ENCODE assay signal across 23 cellular contexts in the genomic region with DNA sequence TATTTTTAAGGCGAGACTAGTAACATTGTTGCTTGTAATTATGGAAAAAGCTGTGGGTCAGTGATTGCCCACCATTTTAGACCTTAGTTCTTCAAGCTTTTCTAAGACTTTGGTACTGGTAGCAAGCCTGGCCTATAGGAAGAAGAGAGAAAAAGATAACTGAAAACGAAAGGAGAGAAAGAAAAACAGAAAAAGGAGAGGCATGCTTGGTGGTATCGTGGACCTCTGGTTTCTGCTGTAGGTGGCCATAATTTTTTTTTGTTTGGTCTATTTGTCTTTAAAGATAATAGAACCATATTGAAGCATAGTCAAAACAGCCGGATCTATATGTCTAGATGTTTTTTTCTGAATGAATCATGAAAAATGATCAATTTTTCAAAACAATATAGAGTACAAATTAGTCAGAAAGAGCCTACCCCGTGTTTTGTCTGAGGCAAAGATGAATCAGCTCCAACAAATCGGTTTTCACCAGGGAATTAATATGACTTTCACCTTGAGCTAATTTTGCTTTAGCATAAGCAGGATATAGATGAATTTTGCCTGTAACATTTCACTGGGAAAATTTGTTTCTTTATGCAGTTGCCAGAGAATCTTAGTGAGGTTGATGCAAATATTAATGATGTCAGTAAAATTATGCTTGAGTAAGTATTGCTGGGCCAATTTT. TPM values are rescaled to one million over a fixed set of nuclear protein-coding genes. Genes with fewer than 3 reads are reported as not detected.
"Had no signal": no experiment of that assay in that cellular context is flagged by ENCODE, and none has a peak within 500 bp of the region (broad histone marks: within the 10 kb centered on the region; RNA-seq: fewer than 3 reads in every experiment).

No MANE protein-coding gene starts in this region.

- H3K9me3 Mint-ChIP-seq: neural progenitor cell, WTC11 had no signal

- H3K4me1 Mint-ChIP-seq: activated CD4-positive, alpha-beta T cell treated with anti-CD3 and anti-CD28 coated beads for 36 hours; activated CD8-positive, alpha-beta memory T cell treated with anti-CD3 and anti-CD28 coated beads, Interleukin-2, amount 10 ng/mL, durations not matched to agents 7 days and 5 days; activated naive CD8-positive, alpha-beta T cell treated with anti-CD3 and anti-CD28 coated beads for 36 hours; naive thymus-derived CD4-positive, alpha-beta T cell; stimulated activated naive CD8-positive, alpha-beta T cell treated with anti-CD3 and anti-CD28 coated beads, Interleukin-15, amount 100 ng/mL, for 72 hours had no signal

- H3K27ac Mint-ChIP-seq: activated CD4-positive, alpha-beta T cell treated with anti-CD3 and anti-CD28 coated beads for 36 hours; activated CD8-positive, alpha-beta memory T cell treated with anti-CD3 and anti-CD28 coated beads, Interleukin-2, amount 10 ng/mL, durations not matched to agents 7 days and 5 days; activated naive CD8-positive, alpha-beta T cell treated with anti-CD3 and anti-CD28 coated beads for 36 hours; naive thymus-derived CD4-positive, alpha-beta T cell; neural progenitor cell; stimulated activated naive CD8-positive, alpha-beta T cell treated with anti-CD3 and anti-CD28 coated beads, Interleukin-15, amount 100 ng/mL, for 72 hours; T-helper 2 cell treated with Interferon-gamma antibody and Interleukin-4, amounts not matched to agents 5 μg/mL and 100 μg/mL, for 36 hours; WTC11 had no signal

- H3K4me3 Mint-ChIP-seq: activated CD4-positive, alpha-beta T cell treated with anti-CD3 and anti-CD28 coated beads for 36 hours; activated CD8-positive, alpha-beta memory T cell treated with anti-CD3 and anti-CD28 coated beads, Interleukin-2, amount 10 ng/mL, durations not matched to agents 7 days and 5 days; activated naive CD8-positive, alpha-beta T cell treated with anti-CD3 and anti-CD28 coated beads for 36 hours; naive thymus-derived CD4-positive, alpha-beta T cell; neural progenitor cell; stimulated activated naive CD8-positive, alpha-beta T cell treated with anti-CD3 and anti-CD28 coated beads, Interleukin-15, amount 100 ng/mL, for 72 hours; T-helper 2 cell treated with Interferon-gamma antibody and Interleukin-4, amounts not matched to agents 5 μg/mL and 100 μg/mL, for 36 hours; WTC11 had no signal

- H3K27me3 ChIP-seq: neural progenitor cell, right atrium auricular region, suprapubic skin, transverse colon, uterus had no signal

- FAIRE-seq: small intestine, TTC549 had no signal

- H3K36me3 ChIP-seq: esophagus muscularis mucosa, neural progenitor cell, prostate gland, right atrium auricular region, suprapubic skin, transverse colon, uterus had no signal

- H3K36me3 Mint-ChIP-seq: activated CD8-positive, alpha-beta memory T cell treated with anti-CD3 and anti-CD28 coated beads, Interleukin-2, amount 10 ng/mL, durations not matched to agents 7 days and 5 days; activated naive CD8-positive, alpha-beta T cell treated with anti-CD3 and anti-CD28 coated beads for 36 hours; naive thymus-derived CD4-positive, alpha-beta T cell; neural progenitor cell; WTC11 had no signal

- DNase-seq: activated CD4-positive, alpha-beta T cell treated with anti-CD3 and anti-CD28 coated beads for 36 hours; activated CD4-positive, alpha-beta T cell treated with anti-CD3 and anti-CD28 coated beads, Interleukin-2, amount 50 U/mL, for 48 hours; activated CD8-positive, alpha-beta memory T cell treated with anti-CD3 and anti-CD28 coated beads, Interleukin-2, amount 10 ng/mL, durations not matched to agents 7 days and 5 days; activated naive CD4-positive, alpha-beta T cell; activated naive CD8-positive, alpha-beta T cell treated with anti-CD3 and anti-CD28 coated beads for 36 hours; amygdala; caudate nucleus; mucosa of descending colon; naive thymus-derived CD4-positive, alpha-beta T cell; small intestine; stimulated activated CD4-positive, alpha-beta T cell treated with anti-CD3 and anti-CD28 coated beads, Interleukin-15, amount 100 ng/mL, for 24 hours; stimulated activated CD4-positive, alpha-beta T cell treated with anti-CD3 and anti-CD28 coated beads, Interleukin-2, amount 100 ng/mL, for 48 hours; stimulated activated naive CD8-positive, alpha-beta T cell treated with anti-CD3 and anti-CD28 coated beads, Interleukin-15, amount 100 ng/mL, for 72 hours; transverse colon; uterus had no signal

- H3K4me3 ChIP-seq: esophagus muscularis mucosa, mucosa of descending colon, neural progenitor cell, prostate gland, right atrium auricular region, suprapubic skin, transverse colon, uterus had no signal

- ATAC-seq: activated CD4-positive, alpha-beta T cell treated with anti-CD3 and anti-CD28 coated beads for 36 hours; activated CD8-positive, alpha-beta memory T cell treated with anti-CD3 and anti-CD28 coated beads, Interleukin-2, amount 10 ng/mL, durations not matched to agents 7 days and 5 days; mucosa of descending colon; naive thymus-derived CD4-positive, alpha-beta T cell; stimulated activated naive CD8-positive, alpha-beta T cell treated with anti-CD3 and anti-CD28 coated beads, Interleukin-15, amount 100 ng/mL, for 72 hours; WTC11 had no signal

- H3K27me3 Mint-ChIP-seq: activated CD4-positive, alpha-beta T cell treated with anti-CD3 and anti-CD28 coated beads for 36 hours; activated CD8-positive, alpha-beta memory T cell treated with anti-CD3 and anti-CD28 coated beads, Interleukin-2, amount 10 ng/mL, durations not matched to agents 7 days and 5 days; activated naive CD8-positive, alpha-beta T cell treated with anti-CD3 and anti-CD28 coated beads for 36 hours; naive thymus-derived CD4-positive, alpha-beta T cell; stimulated activated naive CD8-positive, alpha-beta T cell treated with anti-CD3 and anti-CD28 coated beads, Interleukin-15, amount 100 ng/mL, for 72 hours had no signal

RNA-seq across cellular contexts. Expression of a gene that starts 45.7 kb away (rescaled TPM):
- total RNA-seq: activated CD4-positive, alpha-beta T cell treated with anti-CD3 and anti-CD28 coated beads for 36 hours; activated CD8-positive, alpha-beta memory T cell treated with anti-CD3 and anti-CD28 coated beads, Interleukin-2, amount 10 ng/mL, durations not matched to agents 7 days and 5 days; activated naive CD8-positive, alpha-beta T cell treated with anti-CD3 and anti-CD28 coated beads for 36 hours; naive thymus-derived CD4-positive, alpha-beta T cell had no signal
- polyA plus RNA-seq: naive thymus-derived CD4-positive, alpha-beta T cell had no signal
